ENCODE assay signal across 14 cellular contexts in genomic region chr1:33343539-33343938, GRCh38. TPM values are rescaled to one million over a fixed set of nuclear protein-coding genes. Genes with fewer than 3 reads are reported as not detected.
DNase-seq lines count a peak whose midpoint lies in the region; ATAC-seq and TF ChIP-seq lines count a peak whose summit lies in the region.
"Had no signal": no experiment of that assay in that cellular context is flagged by ENCODE, and none has a peak within 500 bp of the region (broad histone marks: within the 10 kb centered on the region; RNA-seq: fewer than 3 reads in every experiment).

No MANE protein-coding gene starts in this region.

- no peaks in the 10 kb centered on the region for H3K9me3 Mint-ChIP-seq in chondrocyte (ENCODE audit: low read depth)

- H3K27ac ChIP-seq in PC-3 (ENCODE audit: low read length) (peak overlapping the region; percentile 71; the same call in 1 of the 2 replicates), lower lobe of right lung (peak overlapping the region; percentile 52), suprapubic skin (peak overlapping the region; percentile 26)

- H3K9me3 ChIP-seq in PC-3 (ENCODE audit: low read length) = no peaks in the 10 kb centered on the region
- H3K9me3 ChIP-seq in lower lobe of right lung = no peaks in the 10 kb centered on the region
- no peaks in the 10 kb centered on the region for H3K9me3 ChIP-seq in suprapubic skin

- no TSS peak for BruUV-seq in PC-3 (replicated peaks; lab: Mats Ljungman, UMichigan)

- H3K4me1 ChIP-seq in PC-3 (ENCODE audit: insufficient read depth, low read length) (peaks cover 86% of the 10 kb centered on the region), lower lobe of right lung (peaks cover 100% of the 10 kb centered on the region), suprapubic skin (peaks cover 100% of the 10 kb centered on the region)

- no peaks in the 10 kb centered on the region for H3K27me3 ChIP-seq in PC-3 (ENCODE audit: low read length)
- no peaks in the 10 kb centered on the region for H3K27me3 ChIP-seq in lower lobe of right lung (ENCODE audit: low read depth)
- H3K27me3 ChIP-seq in suprapubic skin = no peaks in the 10 kb centered on the region

- H4K20me1 ChIP-seq in PC-3 (ENCODE audit: low read length) = peaks cover 70% of the 10 kb centered on the region

- no peak overlapping the region for H3K4me3 Mint-ChIP-seq in chondrocyte (ENCODE audit: unreplicated experiment)

- 55% methylated on average over 5 of the region's 5 CpGs for WGBS in suprapubic skin

- TF ChIP-seq EP300 in suprapubic skin (IDR thresholded peaks at IDR 0.05) = no peak

- no peaks in the 10 kb centered on the region for H3F3A ChIP-seq in PC-3 (ENCODE audit: low read length, unreplicated experiment)

- H3K9me2 ChIP-seq in PC-3 (replicated peaks; ENCODE audit: low read length) = no peaks in the 10 kb centered on the region

- TF ChIP-seq CTCF in PC-3 (conservative IDR thresholded peaks at IDR 0.05; ENCODE audit: low read depth, low read length) = no peak
- no peak for TF ChIP-seq CTCF in chondrocyte (IDR thresholded peaks at IDR 0.05)
- TF ChIP-seq CTCF in lower lobe of right lung (IDR thresholded peaks at IDR 0.05) = no peak
- no peak for TF ChIP-seq CTCF in suprapubic skin (IDR thresholded peaks at IDR 0.05)

- H3K4me2 ChIP-seq in PC-3 (ENCODE audit: low read length) = peak overlapping the region; percentile 90; the same call in 1 of the 2 replicates

- ATAC-seq in PC-3 (no peak), lower lobe of right lung (peak in 1 of 2 donors; percentile 18), HG03280 (IDR thresholded peaks at IDR 0.05; ENCODE audit: unreplicated experiment) (no peak)
- ATAC-seq: GM12878 had no signal

- DNase-seq in PC-3 (no peak), chondrocyte (ENCODE audit: low spot score) (no peak), lower lobe of right lung (no peak), suprapubic skin (ENCODE audit: low spot score in 2 of 2) (no peak), C1 segment of cervical spinal cord (lab: John Stamatoyannopoulos, UW) (no peak), germinal center (ENCODE audit: low spot score) (no peak), HuH-7.5 (ENCODE audit: low spot score) (no peak)
- DNase-seq: activated CD4-positive, alpha-beta T cell treated with anti-CD3 and anti-CD28 coated beads for 48 hours; activated effector memory CD4-positive, alpha-beta T cell treated with Interleukin-2 at 50 U/mL for 16 hours; dermis blood vessel endothelial cell; DMS 273 treated with DMSO at 0.1 percent for 48 hours had no signal

- no peaks in the 10 kb centered on the region for H3K27me3 Mint-ChIP-seq in chondrocyte (ENCODE audit: low read depth)

- peaks cover 9% of the 10 kb centered on the region for H3K36me3 Mint-ChIP-seq in chondrocyte (ENCODE audit: low read depth)

- CTCF ChIA-PET in PC-3 (lab: Charles Lee) = no interaction called here

- H3K79me2 ChIP-seq in PC-3 (ENCODE audit: low read length) = peaks cover 100% of the 10 kb centered on the region

- H3K27ac Mint-ChIP-seq in chondrocyte (ENCODE audit: unreplicated experiment) = peak overlapping the region; percentile 94

- H3K4me1 Mint-ChIP-seq in chondrocyte (ENCODE audit: low read depth) = peaks cover 98% of the 10 kb centered on the region

- intact Hi-C loops in PC-3 (cut with micrococcal nuclease) (no loop called here), lower lobe of right lung (cut with DNase I) (no loop called here)

- H3K36me3 ChIP-seq in PC-3 (ENCODE audit: low read depth, low read length) (peaks cover 70% of the 10 kb centered on the region), lower lobe of right lung (peaks cover 5% of the 10 kb centered on the region), suprapubic skin (no peaks in the 10 kb centered on the region)

- no peak overlapping the region for H3K9ac ChIP-seq in PC-3 (ENCODE audit: low read length)

- no peak overlapping the region for H3K4me3 ChIP-seq in PC-3 (ENCODE audit: low read length)
- H3K4me3 ChIP-seq in lower lobe of right lung = no peak overlapping the region
- H3K4me3 ChIP-seq in suprapubic skin = no peak overlapping the region
- H3K4me3 ChIP-seq: GM12878 had no signal

- no peak overlapping the region for H2AFZ ChIP-seq in PC-3 (ENCODE audit: low read length)

- POLR2A ChIA-PET in PC-3 (lab: Charles Lee; ENCODE audit: unreplicated experiment) = no interaction called here

- TF ChIP-seq POLR2A in suprapubic skin (IDR thresholded peaks at IDR 0.05) = no peak

RNA-seq across cellular contexts. Expression of gene A3GALT2, which starts 22.6 kb away (rescaled TPM):
- 0.58 TPM in 1 of 2 replicates, not detected in the other for total RNA-seq in PC-3 (2014; rRNA removed)
- 0.27 TPM in 1 of 3 replicates, not detected in the others for total RNA-seq in chondrocyte
- not detected for total RNA-seq in lower lobe of right lung
- not detected for total RNA-seq in suprapubic skin
- total RNA-seq: dermis blood vessel endothelial cell, GM12878, NCI-H460 had no signal
